Comparison of ENCODE assay signal across 2 cellular contexts in genomic region chr1:221069178-221069903, GRCh38.
TF ChIP-seq lines count a peak whose summit lies in the region.

No MANE protein-coding gene starts in this region.

TF ChIP-seq in GM12878, 131 proteins besides CTCF, POLR2A, EP300 and RAD21 (continued from another document and continues in another):
- peak in 1 of 2 experiments; percentile 91; a peak in 1 of 4 replicates for TF ChIP-seq CEBPB (IDR thresholded peaks at IDR 0.05; ENCODE audit: borderline replicate concordance in 1 of 2, low read depth in 2 of 2, low read length in 2 of 2)
- TF ChIP-seq BMI1 (IDR thresholded peaks at IDR 0.05; ENCODE audit: borderline replicate concordance): peak; percentile 94
- TF ChIP-seq IRF3 (IDR thresholded peaks at IDR 0.05): no peak
- TF ChIP-seq EZH2 (IDR thresholded peaks at IDR 0.05; ENCODE audit: borderline replicate concordance, control insufficient read depth, low read depth, low read length): no peak
- 0 out of 2 replicates have a peak, but pooled peaks have one; percentile 24 for TF ChIP-seq YY1 (IDR thresholded peaks at IDR 0.05; ENCODE audit: low read depth, low read length)
- 0 out of 2 replicates have a peak, but pooled peaks have one; percentile 37 for TF ChIP-seq TARDBP (IDR thresholded peaks at IDR 0.05; ENCODE audit: borderline replicate concordance)
- TF ChIP-seq ATF2 (IDR thresholded peaks at IDR 0.05; ENCODE audit: low read length): peak; percentile 93
- TF ChIP-seq IKZF2 (IDR thresholded peaks at IDR 0.05): peak; percentile 99
- TF ChIP-seq MYB (IDR thresholded peaks at IDR 0.05; ENCODE audit: borderline replicate concordance, low read depth, low read length): 0 out of 2 replicates have a peak, but pooled peaks have one; percentile 37
- peak; percentile 100 for TF ChIP-seq NFIC (IDR thresholded peaks at IDR 0.05; ENCODE audit: low read depth, low read length)
- peak; percentile 66 for TF ChIP-seq MLLT1 (IDR thresholded peaks at IDR 0.05)
- TF ChIP-seq ESRRA (IDR thresholded peaks at IDR 0.05; ENCODE audit: low read length): no peak
- peak; percentile 93 for TF ChIP-seq NBN (IDR thresholded peaks at IDR 0.05)
- 0 out of 2 replicates have a peak, but pooled peaks have one; percentile 15 for TF ChIP-seq CBX5 (IDR thresholded peaks at IDR 0.05; ENCODE audit: low read depth)
- no peak for TF ChIP-seq USF1 (IDR thresholded peaks at IDR 0.05; ENCODE audit: borderline replicate concordance, extremely low read length, insufficient read depth, low read depth, low read length)
- peak; percentile 42 for TF ChIP-seq MEF2A (IDR thresholded peaks at IDR 0.05; ENCODE audit: insufficient read depth, low read depth, low read length)
- TF ChIP-seq CUX1 (IDR thresholded peaks at IDR 0.05; ENCODE audit: insufficient replicate concordance, low read depth, low read length): peak; percentile 56
- TF ChIP-seq EED (IDR thresholded peaks at IDR 0.05; ENCODE audit: low read depth): peak; percentile 90

TF ChIP-seq in SK-N-SH treated with all-trans-retinoic acid at 6 μM for 48 hours, 23 proteins besides CTCF, POLR2A, EP300 and RAD21 (continued from another document):
- TF ChIP-seq TSHZ2 (CRISPR knock-in tag; IDR thresholded peaks at IDR 0.05) (no peak), RARB (CRISPR knock-in tag; IDR thresholded peaks at IDR 0.05) (no peak), ZNF565 (CRISPR knock-in tag; conservative IDR thresholded peaks at IDR 0.05; ENCODE audit: low read depth) (no peak), TOX (CRISPR knock-in tag; IDR thresholded peaks at IDR 0.05; ENCODE audit: borderline replicate concordance) (no peak), ZC3H10 (CRISPR knock-in tag; IDR thresholded peaks at IDR 0.05) (no peak), ZNF70 (CRISPR knock-in tag; IDR thresholded peaks at IDR 0.05) (no peak), ARNTL (CRISPR knock-in tag; IDR thresholded peaks at IDR 0.05; ENCODE audit: borderline replicate concordance, low read depth) (no peak), ZFP3 (CRISPR knock-in tag; IDR thresholded peaks at IDR 0.05) (no peak), ISL1 (CRISPR knock-in tag; IDR thresholded peaks at IDR 0.05) (no peak)
